Comparison of ENCODE assay signal across 8 cellular contexts in genomic region chr7:105013818-105014724, GRCh38. TPM values are rescaled to one million over a fixed set of nuclear protein-coding genes. Genes with fewer than 3 reads are reported as not detected.
DNase-seq lines count a peak whose midpoint lies in the region; ATAC-seq and TF ChIP-seq lines count a peak whose summit lies in the region.

Gene KMT2E, plus strand, starts transcription at chr7:105014205. Its CDS starts 26,748 bp downstream, at chr7:105040953.

- peak; percentile 28 for ATAC-seq in HG02588 (IDR thresholded peaks at IDR 0.05; ENCODE audit: unreplicated experiment)
- ATAC-seq in left cardiac atrium = peak; percentile 73 to 74
- peak; percentile 65 to 70 (median 66) for ATAC-seq in psoas muscle

- intact Hi-C loops in left cardiac atrium (cut with DNase I) = loop anchor here in 1 of 2 donors (1.0 kb wide), 1 partner anchor 30 kb away; no protein-coding TSS in a partner anchor
- intact Hi-C loops in psoas muscle (cut with DNase I) = loop anchor here (2.0 to 10.0 kb wide), 3 partner anchors 29 to 1101 kb away; partner anchors contain the start of gene SYPL1 (in 1 of the 2)

- no peaks in the 10 kb centered on the region for H3K9me3 ChIP-seq in psoas muscle

- TF ChIP-seq CTCF in psoas muscle (IDR thresholded peaks at IDR 0.05) = no peak

- H3K4me1 ChIP-seq in psoas muscle = peaks cover 38% of the 10 kb centered on the region

- no peaks in the 10 kb centered on the region for H3K27me3 ChIP-seq in psoas muscle (ENCODE audit: insufficient read depth in 3 of 3, low read length in 2 of 3)

- H3K27ac ChIP-seq in adipose tissue (ENCODE audit: low read depth, low read length) = peak within 1 kb of the TSS; percentile 99
- peak within 1 kb of the TSS; percentile 100 for H3K27ac ChIP-seq in psoas muscle

- DNase-seq in NCI-H1105 (lab: John Stamatoyannopoulos, UW) (peak; percentile 86), T-helper 1 cell (peak; percentile 84 to 92 (median 89)), left cardiac atrium (peak; percentile 90), psoas muscle (peak; percentile 92 to 96), ureter (ENCODE audit: low spot score) (peak; percentile 92)

- H3K4me3 ChIP-seq in GM08714 (ENCODE audit: low read length) (peak within 1 kb of the TSS; percentile 88), psoas muscle (peak within 1 kb of the TSS; percentile 92)

- WGBS in adipose tissue, 3 donors = 0 to 1% (median 1%) methylated on average over 59 to 70 of the region's 70 CpGs
- 0% methylated on average over 34 to 70 of the region's 70 CpGs for WGBS in psoas muscle, 3 donors

- H3K36me3 ChIP-seq in psoas muscle (ENCODE audit: insufficient read depth in 1 of 2, low read depth in 1 of 2) = no peaks in the 10 kb centered on the region

RNA-seq across cellular contexts. Expression of gene KMT2E, which starts in this region (rescaled TPM):
- 10 to 100 TPM; 14.2 to 21.1 (median 20.2) TPM for polyA plus RNA-seq in adipose tissue
- 10 to 100 TPM; 45.3 to 59.0 TPM for total RNA-seq in left cardiac atrium
- total RNA-seq in psoas muscle = 10 to 100 TPM; 24.0 to 40.9 (median 27.0) TPM
- polyA plus RNA-seq in psoas muscle = 10 to 100 TPM in 1 of 3 donors, 1 to 10 TPM in 2; 6.2 to 18.1 (median 7.3) TPM
- total RNA-seq in ureter = 120 TPM

Comparison
In these comparisons a context has a peak if more than half of its experiments do, and no peak if none do; other contexts are left out.
1. Peak in every context shown above with its lines: DNase-seq, ATAC-seq, H3K4me3 ChIP-seq and H3K27ac ChIP-seq.